20 cellular contexts compared by ENCODE assay signal in the genomic region with DNA sequence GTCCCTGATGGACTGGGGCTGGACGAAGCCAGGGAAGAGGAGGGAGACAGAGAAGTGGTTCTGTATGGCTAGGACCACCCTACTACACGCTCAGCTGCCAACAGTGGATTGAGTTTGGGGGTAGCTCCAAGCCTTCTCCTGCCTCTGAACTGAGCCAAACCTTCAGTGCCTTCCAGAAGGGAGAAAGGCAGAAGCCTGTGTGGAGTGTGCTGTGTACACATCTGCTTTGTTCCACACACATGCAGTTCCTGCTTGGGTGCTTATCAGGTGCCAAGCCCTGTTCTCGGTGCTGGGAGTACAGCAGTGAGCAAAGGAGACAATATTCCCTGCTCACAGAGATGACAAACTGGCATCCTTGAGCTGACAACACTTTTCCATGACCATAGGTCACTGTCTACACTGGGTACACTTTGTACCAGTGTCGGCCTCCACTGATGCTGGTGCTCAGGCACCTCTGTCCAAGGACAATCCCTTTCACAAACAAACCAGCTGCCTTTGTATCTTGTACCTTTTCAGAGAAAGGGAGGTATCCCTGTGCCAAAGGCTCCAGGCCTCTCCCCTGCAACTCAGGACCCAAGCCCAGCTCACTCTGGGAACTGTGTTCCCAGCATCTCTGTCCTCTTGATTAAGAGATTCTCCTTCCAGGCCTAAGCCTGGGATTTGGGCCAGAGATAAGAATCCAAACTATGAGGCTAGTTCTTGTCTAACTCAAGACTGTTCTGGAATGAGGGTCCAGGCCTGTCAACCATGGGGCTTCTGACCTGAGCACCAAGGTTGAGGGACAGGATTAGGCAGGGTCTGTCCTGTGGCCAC. TPM values are rescaled to one million over a fixed set of nuclear protein-coding genes. Genes with fewer than 3 reads are reported as not detected.
A peak's percentile ranks its signal among the peaks of the same experiment; 100 is the strongest.
DNase-seq lines count a peak whose midpoint lies in the region; ATAC-seq and TF ChIP-seq lines count a peak whose summit lies in the region.
"Had no signal": no experiment of that assay in that cellular context is flagged by ENCODE, and none has a peak within 500 bp of the region (broad histone marks: within the 10 kb centered on the region; RNA-seq: fewer than 3 reads in every experiment).

No MANE protein-coding gene starts in this region.

- no peaks in the 10 kb centered on the region for H3K36me3 Mint-ChIP-seq in type B pancreatic cell

- H3K9me3 ChIP-seq in adrenal gland (replicated peaks in 1 of 3) (no peaks in the 10 kb centered on the region), stomach (no peaks in the 10 kb centered on the region)
- H3K9me3 ChIP-seq: gastrocnemius medialis, SJCRH30, transverse colon had no signal

- peaks cover 6% of the 10 kb centered on the region for H3K4me1 Mint-ChIP-seq in type B pancreatic cell (ENCODE audit: unreplicated experiment)
- H3K4me1 Mint-ChIP-seq: endodermal cell had no signal

- intact Hi-C loops in left ventricle myocardium superior (cut with micrococcal nuclease) (no loop called here), Right ventricle myocardium inferior (cut with DNase I) (no loop called here), adrenal gland (cut with DNase I) (no loop called here), stomach (cut with DNase I; ENCODE audit: low total_unique reads) (no loop called here), sciatic nerve (cut with DNase I) (no loop called here)

- no peak overlapping the region for H3K27ac Mint-ChIP-seq in type B pancreatic cell
- H3K27ac Mint-ChIP-seq: activated naive CD4-positive, alpha-beta T cell treated with anti-CD3 and anti-CD28 coated beads, Interleukin-2, amount 50 U/mL, for 24 hours; endodermal cell; natural killer cell treated with Interleukin-12 subunit alpha and Interleukin-12 subunit beta and Interleukin-15 and Interleukin-18, amount 100 ng/mL, for 72 hours had no signal

- H3K4me1 ChIP-seq in adrenal gland (replicated peaks in 1 of 2) (peaks cover 0 to 13% of the 10 kb centered on the region in 2 donors), stomach (peaks cover 6 to 21% (median 17%) of the 10 kb centered on the region in 4 donors)
- H3K4me1 ChIP-seq: gastrocnemius medialis had no signal

- TF ChIP-seq CTCF in adrenal gland (IDR thresholded peaks at IDR 0.05) = no peak
- no peak for TF ChIP-seq CTCF in stomach (IDR thresholded peaks at IDR 0.05)
- no peak for TF ChIP-seq CTCF in type B pancreatic cell (conservative IDR thresholded peaks at IDR 0.05)

- ATAC-seq in left ventricle myocardium superior (peak; percentile 72), Right ventricle myocardium inferior (no peak), left lobe of liver (peak; percentile 78), sciatic nerve (no peak)
- ATAC-seq: gastrocnemius medialis; natural killer cell treated with Interleukin-12 subunit alpha and Interleukin-12 subunit beta and Interleukin-15 and Interleukin-18, amount 100 ng/mL, for 72 hours had no signal

- TF ChIP-seq EP300 in stomach (IDR thresholded peaks at IDR 0.05) = no peak

- no peak for TF ChIP-seq POLR2A in adrenal gland (IDR thresholded peaks at IDR 0.05)
- no peak for TF ChIP-seq POLR2A in stomach (IDR thresholded peaks at IDR 0.05)

- H3K9me3 Mint-ChIP-seq in type B pancreatic cell = no peaks in the 10 kb centered on the region
- H3K9me3 Mint-ChIP-seq: activated naive CD4-positive, alpha-beta T cell treated with anti-CD3 and anti-CD28 coated beads, Interleukin-2, amount 50 U/mL, for 24 hours; endodermal cell; natural killer cell treated with Interleukin-12 subunit alpha and Interleukin-12 subunit beta and Interleukin-15 and Interleukin-18, amount 100 ng/mL, for 72 hours had no signal

- H3K4me3 ChIP-seq in adrenal gland (no peak overlapping the region), stomach (no peak overlapping the region)
- H3K4me3 ChIP-seq: gastrocnemius medialis, SJCRH30, transverse colon had no signal

- WGBS in adrenal gland, 4 donors = 63 to 79% (median 70%) methylated on average over 3 to 4 of the region's 4 CpGs
- 37 to 58% (median 50%) methylated on average over 4 of the region's 4 CpGs for WGBS in stomach, 5 donors

- peaks cover 0 to 19% of the 10 kb centered on the region in 2 donors for H3K36me3 ChIP-seq in adrenal gland (replicated peaks in 1 of 2)
- H3K36me3 ChIP-seq in stomach = peaks cover 10 to 64% (median 54%) of the 10 kb centered on the region in 4 donors
- H3K36me3 ChIP-seq: gastrocnemius medialis, transverse colon had no signal

- H3K27me3 ChIP-seq in adrenal gland (no peaks in the 10 kb centered on the region), stomach (no peaks in the 10 kb centered on the region)
- H3K27me3 ChIP-seq: gastrocnemius medialis, SJCRH30, transverse colon had no signal

- no peaks in the 10 kb centered on the region for H3K27me3 Mint-ChIP-seq in type B pancreatic cell
- H3K27me3 Mint-ChIP-seq: activated naive CD4-positive, alpha-beta T cell treated with anti-CD3 and anti-CD28 coated beads, Interleukin-2, amount 50 U/mL, for 24 hours; natural killer cell treated with Interleukin-12 subunit alpha and Interleukin-12 subunit beta and Interleukin-15 and Interleukin-18, amount 100 ng/mL, for 72 hours had no signal

- H3K27ac ChIP-seq in adrenal gland = peak overlapping the region in 2 of 5 donors; percentile 55 to 56
- H3K27ac ChIP-seq in stomach = peak overlapping the region; percentile 23 to 69 (median 62)
- H3K27ac ChIP-seq: gastrocnemius medialis, SJCRH30, transverse colon had no signal

- DNase-seq in left ventricle myocardium superior (no peak), Right ventricle myocardium inferior (ENCODE audit: missing footprints) (no peak), adrenal gland (peak in 6 of 7 donors; percentile 30 to 69 (median 52)), left lobe of liver (ENCODE audit: low spot score) (peak; percentile 91), stomach (peak; percentile 73), sciatic nerve (ENCODE audit: low spot score) (no peak), NCI-H526 treated with DMSO at 0.1 percent for 48 hours (lab: John Stamatoyannopoulos, UW) (no peak), type B pancreatic cell (ENCODE audit: extremely low spot score, unreplicated experiment) (no peak)
- DNase-seq: endodermal cell; gastrocnemius medialis; GDM1; NCI-H1105 treated with DMSO at 0.1 percent for 48 hours; NCI-H2029; NCI-H345; retina; SJCRH30; stimulated activated CD4-positive, alpha-beta T cell treated with anti-CD3 and anti-CD28 coated beads, Interleukin-2, amount 100 ng/mL, for 48 hours; transverse colon had no signal

- no peak overlapping the region for H3K4me3 Mint-ChIP-seq in type B pancreatic cell
- H3K4me3 Mint-ChIP-seq: activated naive CD4-positive, alpha-beta T cell treated with anti-CD3 and anti-CD28 coated beads, Interleukin-2, amount 50 U/mL, for 24 hours; endodermal cell; natural killer cell treated with Interleukin-12 subunit alpha and Interleukin-12 subunit beta and Interleukin-15 and Interleukin-18, amount 100 ng/mL, for 72 hours had no signal

RNA-seq across cellular contexts. Expression of gene RBCK1, which starts 11.3 kb away (rescaled TPM):
- total RNA-seq in left ventricle myocardium superior (44.8 TPM), Right ventricle myocardium inferior (43.7 TPM), adrenal gland (100 to 1,000 TPM in 6 of 8 donors, 10 to 100 TPM in 2; 79.4 to 163 (median 128) TPM), left lobe of liver (73.9 TPM), stomach (100 to 1,000 TPM in 3 of 5 donors, 10 to 100 TPM in 2; 30.7 to 211 (median 161) TPM), sciatic nerve (72.7 TPM), type B pancreatic cell (ENCODE audit: low replicate concordance) (81.3 and 84.9 TPM in 2 replicates)
- polyA plus RNA-seq in adrenal gland (100 to 1,000 TPM in 2 of 3 donors, 10 to 100 TPM in 1; 82.9 to 339 (median 253) TPM), stomach (100 to 1,000 TPM in 1 of 3 donors, 10 to 100 TPM in 2; 69.0 to 115 (median 81.1) TPM)

RNA-seq across cellular contexts. Expression of gene TRIB3, which starts 16.3 kb away (rescaled TPM):
- total RNA-seq in left ventricle myocardium superior (0.40 TPM), Right ventricle myocardium inferior (0.65 TPM), adrenal gland (10 to 100 TPM in 4 of 8 donors, 1 to 10 TPM in 4; 6.4 to 39.7 (median 11.0) TPM), left lobe of liver (18.3 TPM), stomach (10 to 100 TPM in 2 of 5 donors, 1 to 10 TPM in 3; 1.7 to 17.7 (median 3.6) TPM), sciatic nerve (6.2 TPM), type B pancreatic cell (ENCODE audit: low replicate concordance) (8.3 and 17.0 TPM in 2 replicates)
- polyA plus RNA-seq in adrenal gland (10 to 100 TPM in 1 of 3 donors, 1 to 10 TPM in 2; 4.3 to 10.8 (median 5.3) TPM), stomach (10 to 100 TPM in 2 of 3 donors, 1 to 10 TPM in 1; 8.7 to 15.8 (median 12.6) TPM)

RNA-seq across cellular contexts. Expression of gene NRSN2, which starts 49.9 kb away (rescaled TPM):
- total RNA-seq in left ventricle myocardium superior = 17.4 TPM
- 19.8 TPM for total RNA-seq in Right ventricle myocardium inferior
- total RNA-seq in adrenal gland = 100 to 1,000 TPM in 2 of 8 donors, 10 to 100 TPM in 6; 45.5 to 146 (median 82.1) TPM
- polyA plus RNA-seq in adrenal gland = 100 to 1,000 TPM in 2 of 3 donors, 10 to 100 TPM in 1; 70.0 to 263 (median 249) TPM
- total RNA-seq in left lobe of liver = 3.1 TPM
- total RNA-seq in stomach = 10 to 100 TPM in 4 of 5 donors, under 1 TPM in 1; 0.89 to 36.5 (median 15.2) TPM
- polyA plus RNA-seq in stomach = 10 to 100 TPM in 2 of 3 donors, 1 to 10 TPM in 1; 9.8 to 21.0 (median 20.2) TPM
- 39.6 TPM for total RNA-seq in sciatic nerve
- 33.8 and 43.0 TPM in 2 replicates for total RNA-seq in type B pancreatic cell (ENCODE audit: low replicate concordance)

Comparison
In these comparisons a context has a peak if more than half of its experiments do, and no peak if none do; other contexts are left out.
1. ATAC-seq: peak in left ventricle myocardium superior (single experiment) and left lobe of liver (single experiment); none in Right ventricle myocardium inferior (single experiment) and sciatic nerve (single experiment).
2. DNase-seq: peak in adrenal gland (6 of 7), left lobe of liver (single experiment) and stomach (single experiment); none in left ventricle myocardium superior (single experiment), Right ventricle myocardium inferior (single experiment), sciatic nerve (single experiment), NCI-H526 treated with DMSO at 0.1 percent for 48 hours (single experiment) and type B pancreatic cell (single experiment).